8 cellular contexts compared by ENCODE assay signal in genomic region chr4:164977243-164978164, GRCh38. TPM values are rescaled to one million over a fixed set of nuclear protein-coding genes. Genes with fewer than 3 reads are reported as not detected.
A peak's percentile ranks its signal among the peaks of the same experiment; 100 is the strongest.
DNase-seq lines count a peak whose midpoint lies in the region; ATAC-seq, FAIRE-seq and TF ChIP-seq lines count a peak whose summit lies in the region.

Gene TRIM61 (minus strand): TSS chr4:164977657. CDS start chr4:164970002, 7,655 bp downstream.

- intact Hi-C loops in OCI-LY7 (cut with micrococcal nuclease; ENCODE audit: unreplicated experiment), result loop anchor here (2.0 to 10.0 kb wide), 5 partner anchors 29 to 947 kb away; partner anchors contain the start of gene TMEM192

- peak within 1 kb of the TSS; percentile 80 for H3K4me3 ChIP-seq in OCI-LY7 (ENCODE audit: low read depth, low read length, poor library complexity, severe bottlenecking)
- no peak within 1 kb of the TSS for H3K4me3 ChIP-seq in keratinocyte (ENCODE audit: control insufficient read depth in 2 of 3, extremely low read depth in 1 of 3, insufficient read depth in 2 of 3, low read depth in 1 of 3, low read length in 3 of 3)
- H3K4me3 ChIP-seq in smooth muscle cell, result no peak within 1 kb of the TSS

- H3K36me3 ChIP-seq in OCI-LY7 (ENCODE audit: insufficient read depth, low read length) (peaks cover 28% of the 10 kb centered on the region), keratinocyte (ENCODE audit: control insufficient read depth in 2 of 2, extremely low read depth in 1 of 2, insufficient read depth in 2 of 2, low read length in 2 of 2) (no peaks in the 10 kb centered on the region), smooth muscle cell (ENCODE audit: low read depth) (no peaks in the 10 kb centered on the region)

- TF ChIP-seq CTCF in OCI-LY7 (conservative IDR thresholded peaks at IDR 0.05; ENCODE audit: low read length) (peak; percentile 77), keratinocyte (optimal IDR thresholded peaks at IDR 0.05 in 1 of 3, IDR thresholded peaks at IDR 0.05 in 1 of 3, conservative IDR thresholded peaks at IDR 0.05 in 1 of 3; ENCODE audit: extremely low read depth in 1 of 3, insufficient read depth in 2 of 3, low read length in 3 of 3) (no peak), smooth muscle cell (IDR thresholded peaks at IDR 0.05; ENCODE audit: borderline replicate concordance, insufficient read depth, poor library complexity, severe bottlenecking) (no peak)

- peak within 1 kb of the TSS; percentile 15 for H3K9ac ChIP-seq in keratinocyte (ENCODE audit: control insufficient read depth, extremely low read depth, insufficient read depth, low read length)
- H3K9ac ChIP-seq in smooth muscle cell (ENCODE audit: low read depth), result no peak within 1 kb of the TSS

- ATAC-seq in GM21825 (IDR thresholded peaks at IDR 0.05; ENCODE audit: unreplicated experiment), result peak; percentile 100

- no peaks in the 10 kb centered on the region for H3K9me3 ChIP-seq in OCI-LY7 (ENCODE audit: low read length)
- no peaks in the 10 kb centered on the region for H3K9me3 ChIP-seq in keratinocyte (ENCODE audit: control insufficient read depth, low read depth, low read length)
- H3K9me3 ChIP-seq in smooth muscle cell (replicated peaks; ENCODE audit: low read depth), result no peaks in the 10 kb centered on the region

- no peak for FAIRE-seq in keratinocyte (lab: Jason Lieb, UNC)

- H4K20me1 ChIP-seq in OCI-LY7 (ENCODE audit: insufficient read depth, low read length) (no peaks in the 10 kb centered on the region), keratinocyte (ENCODE audit: control insufficient read depth, extremely low read depth, insufficient read depth, low read length) (no peaks in the 10 kb centered on the region), smooth muscle cell (ENCODE audit: low read depth) (no peaks in the 10 kb centered on the region)

- WGBS in smooth muscle cell (ENCODE audit: low lambda C conversion rate), result 95% methylated on average over 27 of the region's 27 CpGs

- peaks cover 13% of the 10 kb centered on the region; the same call in 1 of the 2 replicates for H3K79me2 ChIP-seq in OCI-LY7 (ENCODE audit: insufficient read depth, low read depth, low read length)
- H3K79me2 ChIP-seq in keratinocyte (ENCODE audit: control insufficient read depth, insufficient read depth, low read length), result no peaks in the 10 kb centered on the region
- no peaks in the 10 kb centered on the region for H3K79me2 ChIP-seq in smooth muscle cell (ENCODE audit: low read depth)

- no peaks in the 10 kb centered on the region for H3K9me2 ChIP-seq in OCI-LY7 (ENCODE audit: insufficient read depth, low read length)

- no peaks in the 10 kb centered on the region for H3F3A ChIP-seq in smooth muscle cell (ENCODE audit: low read depth)

- H3K4me1 ChIP-seq in OCI-LY7 (ENCODE audit: insufficient read depth, low read length, poor library complexity, severe bottlenecking) (peaks cover 11% of the 10 kb centered on the region), keratinocyte (ENCODE audit: control insufficient read depth, extremely low read depth, insufficient read depth, low read length) (no peaks in the 10 kb centered on the region), smooth muscle cell (ENCODE audit: low read depth) (no peaks in the 10 kb centered on the region)

- H2AFZ ChIP-seq in OCI-LY7 (ENCODE audit: low read length) (peak within 1 kb of the TSS; percentile 99), keratinocyte (ENCODE audit: control insufficient read depth, low read length) (peak within 1 kb of the TSS; percentile 26), smooth muscle cell (ENCODE audit: low read depth) (no peak within 1 kb of the TSS)

- CTCF ChIA-PET in OCI-LY7 (lab: Charles Lee; ENCODE audit: unreplicated experiment), result interaction anchor here (0.7 to 1.4 kb wide), 4 partner anchors 12 to 197 kb away, joined by 3 to 4 read pairs (median 4); no protein-coding TSS in a partner anchor

- dilution Hi-C loops in keratinocyte (cut with MboI; ENCODE audit: extremely low pct_ligation_motif_present, low sequenced_read_pairs), result no loop called here

- H3K4me2 ChIP-seq in OCI-LY7 (ENCODE audit: low read length) (peak within 1 kb of the TSS; percentile 70), keratinocyte (ENCODE audit: control insufficient read depth, extremely low read depth, insufficient read depth, low read depth, low read length) (no peak within 1 kb of the TSS), smooth muscle cell (no peak within 1 kb of the TSS)

- DNase-seq in G401 (ENCODE audit: low spot score), result peak; percentile 10
- DNase-seq in OCI-LY7 (ENCODE audit: low spot score), result peak; percentile 91
- peak; percentile 68 for DNase-seq in amniotic epithelial cell (ENCODE audit: low read depth)
- no peak for DNase-seq in keratinocyte (ENCODE audit: low read depth, low spot score)
- peak in 2 of 3 donors; percentile 16 to 25 for DNase-seq in stimulated activated CD4-positive, alpha-beta T cell treated with anti-CD3 and anti-CD28 coated beads, TNF-alpha, amount 100 ng/mL, for 1 hour (ENCODE audit: low read depth in 3 of 3, low spot score in 1 of 3)
- no peak for DNase-seq in smooth muscle cell (lab: John Stamatoyannopoulos, UW; ENCODE audit: unreplicated experiment)
- no peak for DNase-seq in NCI-H1092 treated with DMSO at 0.1 percent for 48 hours (lab: John Stamatoyannopoulos, UW)

- in situ Hi-C loops in G401 (cut with HindIII; ENCODE audit: low sequenced_read_pairs), result no loop called here

- H3K27me3 ChIP-seq in keratinocyte (ENCODE audit: control insufficient read depth, extremely low read depth, insufficient read depth, low read length), result no peaks in the 10 kb centered on the region
- H3K27me3 ChIP-seq in smooth muscle cell (ENCODE audit: low read depth), result no peaks in the 10 kb centered on the region

- H3K9me1 ChIP-seq in keratinocyte (ENCODE audit: control insufficient read depth, extremely low read depth, insufficient read depth, low read length), result no peaks in the 10 kb centered on the region

- POLR2A ChIA-PET in OCI-LY7 (lab: Charles Lee), result interaction anchor here (0.5 to 2.3 kb wide), 20 partner anchors 9 to 1511 kb away, joined by 3 to 39 read pairs (median 4); partner anchors contain the start of gene TMEM192

- H3K27ac ChIP-seq in OCI-LY7 (ENCODE audit: low read depth, low read length, poor library complexity, severe bottlenecking) (peak within 1 kb of the TSS; percentile 4), keratinocyte (ENCODE audit: control insufficient read depth, insufficient read depth, low read length) (no peak within 1 kb of the TSS), smooth muscle cell (ENCODE audit: low read depth) (no peak within 1 kb of the TSS)

- no TSS peak for BruUV-seq in OCI-LY7 (replicated peaks; lab: Mats Ljungman, UMichigan)

RNA-seq across cellular contexts. Expression of gene TRIM61, which starts in this region (rescaled TPM):
- not detected in 2 replicates for total RNA-seq in G401 (2014; rRNA removed; shearing (Covaris generic))
- 2.8 and 3.1 TPM in 2 replicates for total RNA-seq in OCI-LY7 (2014; rRNA removed; shearing (Covaris generic))
- total RNA-seq in OCI-LY7 (2022) (5.2 and 6.1 TPM in 2 replicates), smooth muscle cell (not detected in 2 replicates)
- polyA plus RNA-seq in keratinocyte (0.29 to 0.58 TPM (median 0.45 TPM) in 3 replicates), smooth muscle cell (not detected in 2 replicates)
- polyA plus RNA-seq in keratinocyte (2011; ENCODE audit: low read depth), result not detected
- polyA plus RNA-seq in keratinocyte (2011; cell fraction: cytosol; rRNA removed), result 0.25 and 0.55 TPM in 2 replicates
- polyA plus RNA-seq in keratinocyte (2011; cell fraction: nucleus; rRNA removed), result 0.34 and 0.44 TPM in 2 replicates
- 0.26 TPM in 1 of 2 replicates, not detected in the other for polyA plus RNA-seq in keratinocyte (2012; ENCODE audit: low replicate concordance)
- polyA minus RNA-seq in keratinocyte, result 0.20 to 0.46 TPM (median 0.32 TPM) in 3 replicates
- polyA minus RNA-seq in keratinocyte (2011; cell fraction: cytosol; rRNA and poly(A)+ RNA removed), result not detected
- 0.47 TPM in 1 of 2 replicates, not detected in the other for polyA minus RNA-seq in keratinocyte (2011; cell fraction: nucleus; rRNA and poly(A)+ RNA removed)

Comparison
In these comparisons a context has a peak if more than half of its experiments do, and no peak if none do; other contexts are left out.
1. Peak in DNase-seq in G401; RNA of the gene not detected or under 1 TPM.
2. DNase-seq: peak in OCI-LY7 (single experiment), amniotic epithelial cell (single experiment) and stimulated activated CD4-positive, alpha-beta T cell treated with anti-CD3 and anti-CD28 coated beads, TNF-alpha, amount 100 ng/mL, for 1 hour (2 of 3); none in keratinocyte (single experiment), smooth muscle cell (single experiment) and NCI-H1092 treated with DMSO at 0.1 percent for 48 hours (single experiment).